8 cellular contexts compared by ENCODE assay signal in the genomic region with DNA sequence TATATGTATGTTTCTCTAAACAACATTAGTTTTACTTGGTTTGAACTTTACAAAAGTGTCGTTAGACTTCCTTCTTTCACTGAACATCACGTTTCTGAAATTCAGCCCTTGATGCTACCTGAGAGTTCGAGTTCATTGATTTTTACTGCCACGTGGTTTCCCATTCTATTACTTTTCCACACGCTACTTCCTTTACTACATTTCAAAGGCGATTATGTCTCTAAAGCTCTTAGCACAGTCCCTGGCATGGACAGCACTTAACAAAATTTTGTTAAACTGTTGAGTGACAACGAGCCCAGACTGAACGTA. TPM values are rescaled to one million over a fixed set of nuclear protein-coding genes. Genes with fewer than 3 reads are reported as not detected.
A peak's percentile ranks its signal among the peaks of the same experiment; 100 is the strongest.
DNase-seq lines count a peak whose midpoint lies in the region; ATAC-seq, FAIRE-seq and TF ChIP-seq lines count a peak whose summit lies in the region.

No MANE protein-coding gene starts in this region.

- no TSS peak for BruUV-seq in K562 (replicated peaks; lab: Mats Ljungman, UMichigan)

- H4K20me1 ChIP-seq in DOHH2 (ENCODE audit: control insufficient read depth, insufficient read depth, low read depth, low read length) (no peaks in the 10 kb centered on the region), K562 (replicated peaks; ENCODE audit: control insufficient read depth, insufficient read depth, low read length) (no peaks in the 10 kb centered on the region)

- H3K27me3 Mint-ChIP-seq in nephron (ENCODE audit: low read depth), result peaks cover 7% of the 10 kb centered on the region

- DNase-seq in K562 (ENCODE audit: extremely low read depth in 1 of 4, low spot score in 3 of 4), result no peak
- no peak for DNase-seq in NCI-H524 (lab: John Stamatoyannopoulos, UW)
- no peak for DNase-seq in NCI-H1105 (lab: John Stamatoyannopoulos, UW)
- DNase-seq in DMS153 treated with DMSO at 0.1 percent for 48 hours (lab: John Stamatoyannopoulos, UW; ENCODE audit: unreplicated experiment), result no peak

- peaks cover 22% of the 10 kb centered on the region for H3K4me1 ChIP-seq in DOHH2 (ENCODE audit: control insufficient read depth, low read length)
- peaks cover 8 to 9% of the 10 kb centered on the region in 2 experiments; a peak in 4 of 5 replicates for H3K4me1 ChIP-seq in K562 (replicated peaks in 1 of 2; ENCODE audit: control insufficient read depth in 2 of 2, insufficient read depth in 2 of 2, low read length in 2 of 2)

- H3K4me2 ChIP-seq in DOHH2 (ENCODE audit: low read length), result peak overlapping the region; percentile 97
- peak overlapping the region; percentile 73 for H3K4me2 ChIP-seq in K562 (ENCODE audit: insufficient read depth, low read length)

- H2AFZ ChIP-seq in K562 (ENCODE audit: low read depth, low read length), result peak overlapping the region; percentile 97

- no peak for TF ChIP-seq RAD21 in K562 (CRISPR knock-in tag; conservative IDR thresholded peaks at IDR 0.05 in 1 of 2, IDR thresholded peaks at IDR 0.05 in 1 of 2)

- H3K9ac ChIP-seq in K562 (ENCODE audit: insufficient read depth in 1 of 2, low read depth in 2 of 2, low read length in 2 of 2), result peak overlapping the region in 1 of 2 experiments; percentile 60; a peak in 2 of 4 replicates

- peak overlapping the region; percentile 95 to 98 (median 97) for H3K4me3 Mint-ChIP-seq in nephron

- in situ Hi-C loops in K562 (cut with MboI), result no loop called here

- intact Hi-C loops in K562 (cut with micrococcal nuclease), result no loop called here

- peaks cover 4% of the 10 kb centered on the region for H3K4me1 Mint-ChIP-seq in nephron

- TF ChIP-seq CTCF in DOHH2 (IDR thresholded peaks at IDR 0.05; ENCODE audit: low read depth, low read length, poor library complexity, severe bottlenecking) (no peak), K562 (IDR thresholded peaks at IDR 0.05 in 2 of 3, conservative IDR thresholded peaks at IDR 0.05 in 1 of 3; ENCODE audit: insufficient read depth in 2 of 3, low read depth in 1 of 3, low read length in 3 of 3) (no peak), nephron (IDR thresholded peaks at IDR 0.05; ENCODE audit: unreplicated experiment in 3 of 3) (no peak)

- H3K27ac ChIP-seq in DOHH2 (ENCODE audit: low read depth, low read length) (no peak overlapping the region), K562 (ENCODE audit: extremely low read depth, low read depth, low read length) (peak overlapping the region; percentile 42; the same call in 2 of the 3 replicates)

- FAIRE-seq in K562 (lab: Jason Lieb, UNC), result no peak

- no peaks in the 10 kb centered on the region for H3K36me3 Mint-ChIP-seq in nephron (ENCODE audit: low read depth)

- peak overlapping the region; percentile 6 to 61 (median 44) for H3K27ac Mint-ChIP-seq in nephron

- peak overlapping the region; percentile 79 for H3K4me3 ChIP-seq in DOHH2 (ENCODE audit: low read length)
- H3K4me3 ChIP-seq in K562, result no peak overlapping the region; the same call in 1 of the 2 replicates

- TF ChIP-seq EP300 in K562 (IDR thresholded peaks at IDR 0.05; ENCODE audit: low read length), result no peak

- TF ChIP-seq POLR2A in K562 (conservative IDR thresholded peaks at IDR 0.05), result 0 out of 2 replicates have a peak, but pooled peaks have one; percentile 44

- 21% methylated on average over 8 of the region's 8 CpGs for WGBS in K562 (ENCODE audit: insufficient coverage, low coverage, missing lambda C conversion rate)

- H3F3A ChIP-seq in DOHH2 (ENCODE audit: control insufficient read depth, insufficient read depth), result no peaks in the 10 kb centered on the region

- H3K9me2 ChIP-seq in DOHH2 (replicated peaks; ENCODE audit: control insufficient read depth, low read length), result no peaks in the 10 kb centered on the region

- H3K79me2 ChIP-seq in DOHH2 (ENCODE audit: control insufficient read depth, low read length) (no peaks in the 10 kb centered on the region), K562 (ENCODE audit: control insufficient read depth, insufficient read depth, low read length) (no peaks in the 10 kb centered on the region)

- H3K9me3 ChIP-seq in DOHH2 (ENCODE audit: control insufficient read depth, insufficient read depth, low read length) (no peaks in the 10 kb centered on the region), K562 (replicated peaks; ENCODE audit: control insufficient read depth, insufficient read depth, low read depth, low read length) (no peaks in the 10 kb centered on the region)

- CTCF ChIA-PET in K562 (lab: Yijun Ruan, JAX; ENCODE audit: low intra/inter-chr PET ratio), result no interaction called here

- H3K27me3 ChIP-seq in DOHH2 (ENCODE audit: control insufficient read depth, low read length) (peaks cover 5% of the 10 kb centered on the region), K562 (ENCODE audit: control insufficient read depth in 2 of 2, insufficient read depth in 2 of 2, low read length in 2 of 2) (no peaks in the 10 kb centered on the region)

- POLR2A ChIA-PET in K562 (lab: Yijun Ruan, JAX), result interaction anchor here (0.6 to 1.8 kb wide), 5 partner anchors 10 to 474 kb away, joined by 3 to 9 read pairs (median 3); no protein-coding TSS in a partner anchor

- no peaks in the 10 kb centered on the region for H3K36me3 ChIP-seq in DOHH2 (ENCODE audit: control insufficient read depth, low read length)
- no peaks in the 10 kb centered on the region for H3K36me3 ChIP-seq in K562 (ENCODE audit: control insufficient read depth, insufficient read depth, low read length)

- no peaks in the 10 kb centered on the region for H3K9me3 Mint-ChIP-seq in nephron

- no peaks in the 10 kb centered on the region for H3K9me1 ChIP-seq in K562 (ENCODE audit: control insufficient read depth, insufficient read depth, low read length)

- ATAC-seq in HG02973 (IDR thresholded peaks at IDR 0.05; ENCODE audit: unreplicated experiment), result peak; percentile 3
- no peak for ATAC-seq in K562
- ATAC-seq in GM18873 (IDR thresholded peaks at IDR 0.05; ENCODE audit: low FRiP score, unreplicated experiment), result no peak

TF ChIP-seq in K562, 482 proteins besides CTCF, POLR2A, EP300 and RAD21 (continues in another document):
- TF ChIP-seq HDGF (IDR thresholded peaks at IDR 0.05) (0 out of 2 replicates have a peak, but pooled peaks have one; percentile 54), HCFC1 (IDR thresholded peaks at IDR 0.05; ENCODE audit: low read depth, low read length) (no peak), PTBP1 (IDR thresholded peaks at IDR 0.05; ENCODE audit: low read depth, low read length) (no peak), MIER1 (IDR thresholded peaks at IDR 0.05; ENCODE audit: low read depth) (0 out of 2 replicates have a peak, but pooled peaks have one; percentile 32), DDX20 (tag; IDR thresholded peaks at IDR 0.05; ENCODE audit: low read depth) (0 out of 2 replicates have a peak, but pooled peaks have one; percentile 31), NFATC3 (IDR thresholded peaks at IDR 0.05) (0 out of 2 replicates have a peak, but pooled peaks have one; percentile 68), ZNF24 (IDR thresholded peaks at IDR 0.05) (no peak), CC2D1A (IDR thresholded peaks at IDR 0.05) (no peak)
- TF ChIP-seq, protein P1, sequence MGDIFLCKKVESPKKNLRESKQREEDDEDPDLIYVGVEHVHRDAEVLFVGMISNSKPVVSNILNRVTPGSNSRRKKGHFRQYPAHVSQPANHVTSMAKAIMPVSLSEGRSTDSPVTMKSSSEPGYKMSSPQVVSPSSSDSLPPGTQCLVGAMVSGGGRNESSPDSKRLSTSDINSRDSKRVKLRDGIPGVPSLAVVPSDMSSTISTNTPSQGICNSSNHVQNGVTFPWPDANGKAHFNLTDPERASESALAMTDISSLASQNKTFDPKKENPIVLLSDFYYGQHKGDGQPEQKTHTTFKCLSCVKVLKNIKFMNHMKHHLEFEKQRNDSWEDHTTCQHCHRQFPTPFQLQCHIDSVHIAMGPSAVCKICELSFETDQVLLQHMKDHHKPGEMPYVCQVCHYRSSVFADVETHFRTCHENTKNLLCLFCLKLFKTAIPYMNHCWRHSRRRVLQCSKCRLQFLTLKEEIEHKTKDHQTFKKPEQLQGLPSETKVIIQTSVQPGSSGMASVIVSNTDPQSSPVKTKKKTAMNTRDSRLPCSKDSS (IDR thresholded peaks at IDR 0.05; ENCODE audit: low read depth, partially characterized antibody), result no peak
- TF ChIP-seq, protein P2, sequence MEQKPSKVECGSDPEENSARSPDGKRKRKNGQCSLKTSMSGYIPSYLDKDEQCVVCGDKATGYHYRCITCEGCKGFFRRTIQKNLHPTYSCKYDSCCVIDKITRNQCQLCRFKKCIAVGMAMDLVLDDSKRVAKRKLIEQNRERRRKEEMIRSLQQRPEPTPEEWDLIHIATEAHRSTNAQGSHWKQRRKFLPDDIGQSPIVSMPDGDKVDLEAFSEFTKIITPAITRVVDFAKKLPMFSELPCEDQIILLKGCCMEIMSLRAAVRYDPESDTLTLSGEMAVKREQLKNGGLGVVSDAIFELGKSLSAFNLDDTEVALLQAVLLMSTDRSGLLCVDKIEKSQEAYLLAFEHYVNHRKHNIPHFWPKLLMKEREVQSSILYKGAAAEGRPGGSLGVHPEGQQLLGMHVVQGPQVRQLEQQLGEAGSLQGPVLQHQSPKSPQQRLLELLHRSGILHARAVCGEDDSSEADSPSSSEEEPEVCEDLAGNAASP (IDR thresholded peaks at IDR 0.05), result no peak

RNA-seq across cellular contexts. Expression of a gene that starts 15.9 kb away (rescaled TPM):
- 86.7 and 111 TPM in 2 replicates for total RNA-seq in K562 (2011; cell fraction: chromatin; rRNA removed; ENCODE audit: low replicate concordance)
- total RNA-seq in K562 (2011; cell fraction: nucleolus; rRNA removed), result 35.9 and 49.1 TPM in 2 replicates
- 72.0 and 106 TPM in 2 replicates for total RNA-seq in K562 (2011; cell fraction: nucleoplasm; rRNA removed)
- total RNA-seq in K562 (2014; rRNA removed) (10.9 and 14.4 TPM in 2 replicates), K562 (2014; rRNA removed; fragmentation: Illumina TruSeq; extraction: Trizol) (13.6 and 14.0 TPM in 2 replicates), K562 (2015; rRNA removed; fragmentation: Illumina TruSeq; extraction: Trizol) (10.4 and 14.4 TPM in 2 replicates), K562 (2021) (39.5 and 45.1 TPM in 2 replicates)
- polyA plus RNA-seq in K562 (2011; rRNA removed) (9.9 and 10.6 TPM in 2 replicates), K562 (2014; fragmentation: Illumina TruSeq; extraction: Trizol) (32.7 and 41.5 TPM in 2 replicates), K562 (2014; fragmentation: Nextera tagmentation; extraction: Ambion mirVana) (1 to 10 TPM; 5.8 to 8.0 TPM), K562 (2014; rRNA removed) (18.1 and 22.8 TPM in 2 replicates)
- 8.3 and 9.3 TPM in 2 replicates for polyA plus RNA-seq in K562 (2011; cell fraction: cytosol; rRNA removed)
- polyA plus RNA-seq in K562 (2011; cell fraction: nucleus; rRNA removed), result 27.4 and 27.8 TPM in 2 replicates
- 19.4 and 26.5 TPM in 2 replicates for polyA plus RNA-seq in K562 (2012)
- polyA minus RNA-seq in K562 (2011; rRNA and poly(A)+ RNA removed), result 23.2 and 25.8 TPM in 2 replicates
- 13.8 and 19.8 TPM in 2 replicates for polyA minus RNA-seq in K562 (2011; cell fraction: cytosol; rRNA and poly(A)+ RNA removed)
- polyA minus RNA-seq in K562 (2011; cell fraction: nucleus; rRNA and poly(A)+ RNA removed), result 16.4 and 22.4 TPM in 2 replicates
